In genomic region chr6:152160346-152160745, GRCh38 we compare ENCODE assay signal across 11 cellular contexts.
A peak's percentile ranks its signal among the peaks of the same experiment; 100 is the strongest.
DNase-seq lines count a peak whose midpoint lies in the region; ATAC-seq and TF ChIP-seq lines count a peak whose summit lies in the region.
"Had no signal": no experiment of that assay in that cellular context is flagged by ENCODE, and none has a peak within 500 bp of the region (broad histone marks: within the 10 kb centered on the region; RNA-seq: fewer than 3 reads in every experiment).

No MANE protein-coding gene starts in this region.

- TF ChIP-seq CTCF in OCI-LY3 (IDR thresholded peaks at IDR 0.05; ENCODE audit: low read depth, low read length) (no peak), upper lobe of left lung (IDR thresholded peaks at IDR 0.05) (no peak)

- no peaks in the 10 kb centered on the region for H3K4me1 ChIP-seq in CD8-positive, alpha-beta memory T cell (ENCODE audit: insufficient read depth, low read length)
- H3K4me1 ChIP-seq in OCI-LY3 (ENCODE audit: low read length) (peaks cover 30% of the 10 kb centered on the region), upper lobe of left lung (peaks cover 0 to 6% (median 0%) of the 10 kb centered on the region in 4 donors)
- H3K4me1 ChIP-seq: tibial nerve had no signal

- H3K36me3 ChIP-seq in CD8-positive, alpha-beta memory T cell (ENCODE audit: insufficient read depth, low read length), result peaks cover 39% of the 10 kb centered on the region
- H3K36me3 ChIP-seq in OCI-LY3 (replicated peaks; ENCODE audit: low read depth, low read length), result no peaks in the 10 kb centered on the region
- H3K36me3 ChIP-seq in upper lobe of left lung, result peaks cover 7 to 71% (median 30%) of the 10 kb centered on the region in 4 donors

- WGBS in upper lobe of left lung, 2 donors, result 87 to 94% methylated on average over 3 of the region's 3 CpGs

- no peak for DNase-seq in CD8-positive, alpha-beta memory T cell
- DNase-seq in left ventricle myocardium superior, result no peak
- DNase-seq in CD1c-positive myeloid dendritic cell (ENCODE audit: extremely low spot score), result no peak
- DNase-seq in upper lobe of left lung, result no peak
- DNase-seq in C1 segment of cervical spinal cord (lab: John Stamatoyannopoulos, UW), result no peak
- DNase-seq: PC-3, spleen had no signal

- H3K4me2 ChIP-seq in OCI-LY3 (ENCODE audit: low read length), result peak overlapping the region; percentile 54

- no peak overlapping the region for H3K27ac ChIP-seq in CD8-positive, alpha-beta memory T cell (ENCODE audit: low read depth, low read length)
- peak overlapping the region; percentile 26; the same call in 1 of the 2 replicates for H3K27ac ChIP-seq in OCI-LY3 (ENCODE audit: low read length)
- no peak overlapping the region for H3K27ac ChIP-seq in upper lobe of left lung
- H3K27ac ChIP-seq: spleen, tibial nerve had no signal

- intact Hi-C loops in left ventricle myocardium superior (cut with micrococcal nuclease), result no loop called here

- H3K27ac Mint-ChIP-seq in CD8-positive, alpha-beta memory T cell, result peak overlapping the region in 7 of 8 donors; percentile 3 to 87 (median 56)

- no peaks in the 10 kb centered on the region for H3K9me3 ChIP-seq in CD8-positive, alpha-beta memory T cell (ENCODE audit: low read length)
- H3K9me3 ChIP-seq in OCI-LY3 (ENCODE audit: insufficient read depth, low read length) (no peaks in the 10 kb centered on the region), upper lobe of left lung (no peaks in the 10 kb centered on the region)
- H3K9me3 ChIP-seq: spleen, tibial nerve had no signal

- POLR2A ChIA-PET in CD8-positive, alpha-beta memory T cell (lab: Charles Lee), result no interaction called here

- no peaks in the 10 kb centered on the region for H3K27me3 ChIP-seq in CD8-positive, alpha-beta memory T cell (ENCODE audit: insufficient read depth, low read length, poor library complexity, severe bottlenecking)
- H3K27me3 ChIP-seq in OCI-LY3 (ENCODE audit: low read depth, low read length) (no peaks in the 10 kb centered on the region), upper lobe of left lung (no peaks in the 10 kb centered on the region)
- H3K27me3 ChIP-seq: spleen, tibial nerve had no signal

- peaks cover 13 to 80% (median 25%) of the 10 kb centered on the region in 3 donors for H3K36me3 Mint-ChIP-seq in CD8-positive, alpha-beta memory T cell

- no peak overlapping the region for H2AFZ ChIP-seq in OCI-LY3 (ENCODE audit: low read depth, low read length)

- CTCF ChIA-PET in CD8-positive, alpha-beta memory T cell (lab: Charles Lee), result no interaction called here

- peaks cover 16 to 33% (median 32%) of the 10 kb centered on the region in 3 donors for H3K4me1 Mint-ChIP-seq in CD8-positive, alpha-beta memory T cell

- ATAC-seq in GM19043 (IDR thresholded peaks at IDR 0.05; ENCODE audit: low read depth, unreplicated experiment), result peak; percentile 90
- peak; percentile 97 for ATAC-seq in HG02870 (IDR thresholded peaks at IDR 0.05; ENCODE audit: unreplicated experiment)
- no peak for ATAC-seq in left ventricle myocardium superior
- no peak for ATAC-seq in upper lobe of left lung (ENCODE audit: low FRiP score in 2 of 2)
- ATAC-seq: PC-3 had no signal

- H3K4me3 Mint-ChIP-seq in CD8-positive, alpha-beta memory T cell, result no peak overlapping the region

- no peaks in the 10 kb centered on the region for H3K79me2 ChIP-seq in OCI-LY3 (ENCODE audit: low read length)

- TF ChIP-seq EP300 in upper lobe of left lung (IDR thresholded peaks at IDR 0.05), result no peak

- H3K4me3 ChIP-seq in CD8-positive, alpha-beta memory T cell (ENCODE audit: low read length), result no peak overlapping the region
- H3K4me3 ChIP-seq in OCI-LY3 (ENCODE audit: low read length) (no peak overlapping the region), upper lobe of left lung (no peak overlapping the region)
- H3K4me3 ChIP-seq: spleen, tibial nerve had no signal

- no peaks in the 10 kb centered on the region for H3K27me3 Mint-ChIP-seq in CD8-positive, alpha-beta memory T cell

- TF ChIP-seq POLR2A in upper lobe of left lung (IDR thresholded peaks at IDR 0.05), result no peak

- H3K9me3 Mint-ChIP-seq in CD8-positive, alpha-beta memory T cell, result no peaks in the 10 kb centered on the region

- H4K20me1 ChIP-seq in OCI-LY3 (ENCODE audit: insufficient read depth, low read length), result no peaks in the 10 kb centered on the region

- H3K9ac ChIP-seq in OCI-LY3 (ENCODE audit: low read length), result no peak overlapping the region

Comparison
In these comparisons a context has a peak if more than half of its experiments do, and no peak if none do; other contexts are left out.
1. ATAC-seq: peak in GM19043 (single experiment) and HG02870 (single experiment); none in left ventricle myocardium superior (single experiment) and upper lobe of left lung (0 of 2).